ENCODE assay signal across 8 cellular contexts in genomic region chr2:40760071-40760666, GRCh38.
DNase-seq lines count a peak whose midpoint lies in the region; ATAC-seq, FAIRE-seq and TF ChIP-seq lines count a peak whose summit lies in the region.

No MANE protein-coding gene starts in this region.

- H3K36me3 ChIP-seq in hepatocyte (replicated peaks; ENCODE audit: insufficient read depth, low read depth), result no peaks in the 10 kb centered on the region
- H3K36me3 ChIP-seq in uterus, result no peaks in the 10 kb centered on the region

- H3K4me1 ChIP-seq in hepatocyte (ENCODE audit: insufficient read depth) (no peaks in the 10 kb centered on the region), uterus (no peaks in the 10 kb centered on the region)

- H2AFZ ChIP-seq in hepatocyte, result no peak overlapping the region

- H3K27ac ChIP-seq in hepatocyte (no peak overlapping the region), uterus (no peak overlapping the region)

- H3K27me3 ChIP-seq in hepatocyte, result no peaks in the 10 kb centered on the region
- H3K27me3 ChIP-seq in uterus, result no peaks in the 10 kb centered on the region

- H3K27me3 Mint-ChIP-seq in activated CD8-positive, alpha-beta T cell treated with anti-CD3 and anti-CD28 coated beads for 36 hours, result no peaks in the 10 kb centered on the region

- peak; percentile 9 for TF ChIP-seq CTCF in activated CD8-positive, alpha-beta T cell treated with anti-CD3 and anti-CD28 coated beads for 36 hours (IDR thresholded peaks at IDR 0.05)
- TF ChIP-seq CTCF in hepatocyte (IDR thresholded peaks at IDR 0.05; ENCODE audit: poor library complexity), result peak; percentile 50
- peak; percentile 41 to 57 (median 47) for TF ChIP-seq CTCF in uterus (IDR thresholded peaks at IDR 0.05)

- no peak overlapping the region for H3K4me3 Mint-ChIP-seq in activated CD8-positive, alpha-beta T cell treated with anti-CD3 and anti-CD28 coated beads for 36 hours

- CTCF ChIA-PET in activated CD8-positive, alpha-beta T cell treated with anti-CD3 and anti-CD28 coated beads for 36 hours (lab: Charles Lee), result no interaction called here

- intact Hi-C loops in activated CD8-positive, alpha-beta T cell treated with anti-CD3 and anti-CD28 coated beads for 36 hours (cut with micrococcal nuclease), result no loop called here
- intact Hi-C loops in uterus (cut with DNase I; ENCODE audit: low total_unique reads), result no loop called here

- DNase-seq in ELF-1 (ENCODE audit: low read depth, low spot score) (peak; percentile 41), NCI-H1694 (lab: John Stamatoyannopoulos, UW) (peak; percentile 56), hepatocyte (ENCODE audit: low spot score) (peak; percentile 31), uterus (peak; percentile 18 to 28), frontal cortex (ENCODE audit: low spot score in 2 of 2) (no peak), ureter (ENCODE audit: low spot score) (no peak)
- DNase-seq in activated CD8-positive, alpha-beta T cell treated with anti-CD3 and anti-CD28 coated beads for 36 hours, result peak; percentile 20

- no peak overlapping the region for H3K4me3 ChIP-seq in hepatocyte
- no peak overlapping the region for H3K4me3 ChIP-seq in uterus

- ATAC-seq in GM21786 (IDR thresholded peaks at IDR 0.05; ENCODE audit: unreplicated experiment), result peak; percentile 68
- peak; percentile 30 for ATAC-seq in activated CD8-positive, alpha-beta T cell treated with anti-CD3 and anti-CD28 coated beads for 36 hours

- WGBS in hepatocyte (ENCODE audit: low lambda C conversion rate, missing lambda C conversion rate), result 49% methylated on average over 5 of the region's 5 CpGs

- H4K20me1 ChIP-seq in hepatocyte (ENCODE audit: insufficient read depth, poor library complexity, severe bottlenecking), result no peaks in the 10 kb centered on the region

- no peaks in the 10 kb centered on the region for H3K9me2 ChIP-seq in hepatocyte (replicated peaks; ENCODE audit: insufficient read depth)

- H3K9me3 ChIP-seq in hepatocyte (ENCODE audit: low read depth) (no peaks in the 10 kb centered on the region), uterus (no peaks in the 10 kb centered on the region)

- no peak for FAIRE-seq in frontal cortex (lab: Jason Lieb, UNC)

- POLR2A ChIA-PET in activated CD8-positive, alpha-beta T cell treated with anti-CD3 and anti-CD28 coated beads for 36 hours (lab: Charles Lee), result no interaction called here

- H3K4me2 ChIP-seq in hepatocyte, result no peak overlapping the region

- no peak for TF ChIP-seq POLR2A in uterus (IDR thresholded peaks at IDR 0.05)

- no peaks in the 10 kb centered on the region for H3K9me3 Mint-ChIP-seq in activated CD8-positive, alpha-beta T cell treated with anti-CD3 and anti-CD28 coated beads for 36 hours

- H3K27ac Mint-ChIP-seq in activated CD8-positive, alpha-beta T cell treated with anti-CD3 and anti-CD28 coated beads for 36 hours, result no peak overlapping the region

- H3K79me2 ChIP-seq in hepatocyte, result no peaks in the 10 kb centered on the region

- no peaks in the 10 kb centered on the region for H3K36me3 Mint-ChIP-seq in activated CD8-positive, alpha-beta T cell treated with anti-CD3 and anti-CD28 coated beads for 36 hours (ENCODE audit: low read depth)

- no peaks in the 10 kb centered on the region for H3K4me1 Mint-ChIP-seq in activated CD8-positive, alpha-beta T cell treated with anti-CD3 and anti-CD28 coated beads for 36 hours (ENCODE audit: low read depth)

Comparison
In these comparisons a context has a peak if more than half of its experiments do, and no peak if none do; other contexts are left out.
1. DNase-seq: peak in ELF-1 (single experiment), NCI-H1694 (single experiment), activated CD8-positive, alpha-beta T cell treated with anti-CD3 and anti-CD28 coated beads for 36 hours (single experiment), hepatocyte (single experiment) and uterus (2 of 2); none in frontal cortex (0 of 2) and ureter (single experiment).
2. Peak in every context shown above with its lines, with median percentiles within 50 percentile points of each other: CTCF ChIP-seq.